17 cellular contexts compared by ENCODE assay signal in the genomic region with DNA sequence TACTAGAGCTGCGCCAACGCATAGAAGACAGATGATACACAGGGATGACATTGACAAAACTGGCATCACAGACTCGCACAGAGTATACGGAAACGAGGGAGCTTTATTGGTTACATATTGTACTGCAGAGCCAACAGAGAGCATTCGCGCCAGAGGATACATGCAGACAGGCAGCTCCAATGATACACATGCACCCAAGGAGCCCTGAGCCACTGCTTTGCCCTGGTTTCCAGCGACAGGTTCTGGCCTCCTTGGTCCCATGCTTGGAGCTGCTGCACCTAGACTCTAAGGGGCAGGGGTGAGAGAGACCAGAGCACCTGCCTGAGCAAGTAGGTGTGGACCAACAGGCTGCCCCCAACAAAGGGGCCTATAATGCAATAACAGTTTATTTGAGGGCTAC.
"Had no signal": no experiment of that assay in that cellular context is flagged by ENCODE, and none has a peak within 500 bp of the region (broad histone marks: within the 10 kb centered on the region; RNA-seq: fewer than 3 reads in every experiment).

No MANE protein-coding gene starts in this region.

- H3K9me3 ChIP-seq: esophagus muscularis mucosa, pancreas, tibial artery, vagina had no signal

- H3K27ac Mint-ChIP-seq: activated naive CD4-positive, alpha-beta T cell treated with anti-CD3 and anti-CD28 coated beads, Interleukin-2, amount 10 ng/mL, durations not matched to agents 7 days and 5 days; activated T-helper 2 cell treated with anti-CD3 and anti-CD28 coated beads, Interferon-gamma antibody, Interleukin-2, Interleukin-4, amounts not matched to agents 10 μg/mL and 5 μg/mL and 100 μg/mL, durations not matched to agents 14 hours and 24 hours and 36 hours; dendritic cell treated with granulocyte-macrophage colony-stimulating factor and Interleukin-4, amounts not matched to agents 40 ng/mL and 50 ng/mL, for 4 days; memory B cell; natural killer cell treated with Interleukin-12 subunit alpha and Interleukin-12 subunit beta and Interleukin-15 and Interleukin-18, amount 100 ng/mL, for 72 hours had no signal

- H3K4me3 ChIP-seq: esophagus muscularis mucosa, pancreas, tibial artery, vagina had no signal

- H3K4me1 Mint-ChIP-seq: activated naive CD4-positive, alpha-beta T cell treated with anti-CD3 and anti-CD28 coated beads, Interleukin-2, amount 10 ng/mL, durations not matched to agents 7 days and 5 days; memory B cell had no signal

- DNase-seq: activated CD4-positive, alpha-beta T cell treated with anti-CD3 and anti-CD28 coated beads for 48 hours; activated CD8-positive, alpha-beta memory T cell treated with anti-CD3 and anti-CD28 coated beads for 24 hours; activated naive CD4-positive, alpha-beta T cell treated with anti-CD3 and anti-CD28 coated beads, Interleukin-2, amount 10 ng/mL, durations not matched to agents 7 days and 5 days; brain microvascular endothelial cell; cerebellar nuclear complex; left colon; pancreas; small intestine; T1000; tibial artery; WERI-Rb-1 had no signal

- H3K27ac ChIP-seq: brain microvascular endothelial cell, esophagus muscularis mucosa, pancreas, tibial artery, vagina, WERI-Rb-1 had no signal

- H3K9me3 Mint-ChIP-seq: activated naive CD4-positive, alpha-beta T cell treated with anti-CD3 and anti-CD28 coated beads, Interleukin-2, amount 10 ng/mL, durations not matched to agents 7 days and 5 days; activated T-helper 2 cell treated with anti-CD3 and anti-CD28 coated beads, Interferon-gamma antibody, Interleukin-2, Interleukin-4, amounts not matched to agents 10 μg/mL and 5 μg/mL and 100 μg/mL, durations not matched to agents 14 hours and 24 hours and 36 hours; dendritic cell treated with granulocyte-macrophage colony-stimulating factor and Interleukin-4, amounts not matched to agents 40 ng/mL and 50 ng/mL, for 4 days; memory B cell; natural killer cell treated with Interleukin-12 subunit alpha and Interleukin-12 subunit beta and Interleukin-15 and Interleukin-18, amount 100 ng/mL, for 72 hours had no signal

- H3K27me3 ChIP-seq: brain microvascular endothelial cell, esophagus muscularis mucosa, pancreas, tibial artery, vagina had no signal

- ATAC-seq: left colon; natural killer cell treated with Interleukin-12 subunit alpha and Interleukin-12 subunit beta and Interleukin-15 and Interleukin-18, amount 100 ng/mL, for 72 hours; pancreas had no signal

- H3K4me1 ChIP-seq: pancreas had no signal

- H3K27me3 Mint-ChIP-seq: activated naive CD4-positive, alpha-beta T cell treated with anti-CD3 and anti-CD28 coated beads, Interleukin-2, amount 10 ng/mL, durations not matched to agents 7 days and 5 days; dendritic cell treated with granulocyte-macrophage colony-stimulating factor and Interleukin-4, amounts not matched to agents 40 ng/mL and 50 ng/mL, for 4 days; memory B cell; natural killer cell treated with Interleukin-12 subunit alpha and Interleukin-12 subunit beta and Interleukin-15 and Interleukin-18, amount 100 ng/mL, for 72 hours had no signal

- H3K4me3 Mint-ChIP-seq: activated naive CD4-positive, alpha-beta T cell treated with anti-CD3 and anti-CD28 coated beads, Interleukin-2, amount 10 ng/mL, durations not matched to agents 7 days and 5 days; dendritic cell treated with granulocyte-macrophage colony-stimulating factor and Interleukin-4, amounts not matched to agents 40 ng/mL and 50 ng/mL, for 4 days; memory B cell; natural killer cell treated with Interleukin-12 subunit alpha and Interleukin-12 subunit beta and Interleukin-15 and Interleukin-18, amount 100 ng/mL, for 72 hours had no signal
